ENCODE assay signal across 1 cellular context in genomic region chr1:3337798-3338724, GRCh38.
TF ChIP-seq lines count a peak whose summit lies in the region.

No MANE protein-coding gene starts in this region.

TF ChIP-seq in HepG2, 621 proteins besides CTCF, POLR2A, EP300 and RAD21 (continued from another document and continues in another):
- TF ChIP-seq NR2C2 (CRISPR knock-in tag; IDR thresholded peaks at IDR 0.05; ENCODE audit: borderline replicate concordance) (peak; percentile 24; the same call in 1 of the 2 replicates), ZFY (CRISPR knock-in tag; IDR thresholded peaks at IDR 0.05) (peak; percentile 50; the same call in 1 of the 2 replicates), TFAP4 (IDR thresholded peaks at IDR 0.05; ENCODE audit: borderline replicate concordance, low read depth) (no peak), CERS6 (CRISPR knock-in tag; IDR thresholded peaks at IDR 0.05) (no peak), CREBL2 (CRISPR knock-in tag; IDR thresholded peaks at IDR 0.05; ENCODE audit: borderline replicate concordance) (no peak), ZC3H13 (CRISPR knock-in tag; IDR thresholded peaks at IDR 0.05) (0 out of 2 replicates have a peak, but pooled peaks have one; percentile 11), LRRFIP1 (CRISPR knock-in tag; conservative IDR thresholded peaks at IDR 0.05) (no peak), IRF1 (CRISPR knock-in tag; IDR thresholded peaks at IDR 0.05; ENCODE audit: low read depth) (no peak), GATAD2A (CRISPR knock-in tag; IDR thresholded peaks at IDR 0.05) (no peak), ZNF557 (CRISPR knock-in tag; IDR thresholded peaks at IDR 0.05) (no peak), ZFP37 (CRISPR knock-in tag; IDR thresholded peaks at IDR 0.05; ENCODE audit: borderline replicate concordance) (no peak), ZNF234 (CRISPR knock-in tag; conservative IDR thresholded peaks at IDR 0.05) (no peak), RXRB (CRISPR knock-in tag; IDR thresholded peaks at IDR 0.05; ENCODE audit: borderline replicate concordance) (no peak), TEF (CRISPR knock-in tag; IDR thresholded peaks at IDR 0.05) (no peak), ZNF746 (CRISPR knock-in tag; IDR thresholded peaks at IDR 0.05) (peak; percentile 41; the same call in 1 of the 2 replicates), ZNF879 (CRISPR knock-in tag; IDR thresholded peaks at IDR 0.05) (no peak), ZNF414 (CRISPR knock-in tag; IDR thresholded peaks at IDR 0.05) (no peak; the same call in 1 of the 2 replicates), SNRNP70 (IDR thresholded peaks at IDR 0.05; ENCODE audit: low read depth, low read length) (no peak), CC2D1A (CRISPR knock-in tag; IDR thresholded peaks at IDR 0.05) (no peak), AFF4 (CRISPR knock-in tag; IDR thresholded peaks at IDR 0.05) (no peak), ZFP41 (CRISPR knock-in tag; IDR thresholded peaks at IDR 0.05; ENCODE audit: borderline replicate concordance) (no peak), CBX5 (CRISPR knock-in tag; IDR thresholded peaks at IDR 0.05; ENCODE audit: borderline replicate concordance) (no peak), PAXIP1 (CRISPR knock-in tag; conservative IDR thresholded peaks at IDR 0.05) (peak; percentile 67), USF2 (IDR thresholded peaks at IDR 0.05; ENCODE audit: low read depth, low read length) (no peak), USF2 (CRISPR knock-in tag; IDR thresholded peaks at IDR 0.05; ENCODE audit: borderline replicate concordance) (no peak), FOXK2 (IDR thresholded peaks at IDR 0.05) (no peak), ZNF383 (CRISPR knock-in tag; IDR thresholded peaks at IDR 0.05; ENCODE audit: borderline replicate concordance) (0 out of 2 replicates have a peak, but pooled peaks have one; percentile 62), SMAD1 (CRISPR knock-in tag; IDR thresholded peaks at IDR 0.05; ENCODE audit: borderline replicate concordance, low read depth) (no peak), ZFP36 (IDR thresholded peaks at IDR 0.05; ENCODE audit: borderline replicate concordance, low read depth, low read length, partially characterized antibody) (no peak), PRDM15 (CRISPR knock-in tag; IDR thresholded peaks at IDR 0.05) (no peak), POGK (CRISPR knock-in tag; conservative IDR thresholded peaks at IDR 0.05) (no peak), ZSCAN20 (CRISPR knock-in tag; IDR thresholded peaks at IDR 0.05; ENCODE audit: borderline replicate concordance) (no peak), JDP2 (CRISPR knock-in tag; IDR thresholded peaks at IDR 0.05; ENCODE audit: borderline replicate concordance) (no peak), YEATS4 (CRISPR knock-in tag; IDR thresholded peaks at IDR 0.05; ENCODE audit: borderline replicate concordance) (no peak), NFKBIZ (CRISPR knock-in tag; IDR thresholded peaks at IDR 0.05) (no peak)
